ENCODE assay signal across 16 cellular contexts in the genomic region with DNA sequence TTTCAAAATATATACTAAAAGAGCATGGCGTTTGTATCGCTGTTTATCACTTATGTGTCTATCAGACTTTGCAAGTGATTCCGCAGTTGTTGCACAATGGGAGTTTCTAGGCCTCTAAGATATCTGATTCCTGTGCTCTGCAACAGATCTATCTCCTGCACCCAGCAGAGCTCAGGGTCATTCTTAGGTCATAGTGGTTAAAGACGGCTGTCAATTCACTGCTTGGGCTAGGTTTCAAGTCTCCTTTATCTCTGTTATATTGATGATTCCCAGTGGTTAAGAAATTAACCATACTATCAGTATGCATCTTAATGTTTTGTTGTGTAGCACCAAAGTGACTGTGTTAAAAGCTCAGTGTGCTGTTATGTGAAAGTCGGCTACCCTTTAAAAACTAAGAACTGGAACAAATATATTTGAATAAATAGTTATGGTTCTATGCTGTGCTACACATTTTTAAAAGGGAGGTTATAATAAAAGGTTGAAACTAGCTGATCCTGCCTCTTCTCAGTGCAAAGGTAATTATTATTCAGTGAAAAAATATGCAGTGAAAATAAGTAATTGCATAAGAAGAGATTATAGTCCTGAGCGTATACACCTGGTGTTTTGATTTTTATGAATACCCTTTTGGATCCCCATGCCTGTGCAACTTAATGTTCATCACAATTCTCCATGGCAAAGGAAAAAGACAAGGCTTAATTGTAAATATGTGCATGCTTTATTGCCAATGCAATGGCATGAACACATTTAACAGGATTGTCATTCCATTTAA. TPM values are rescaled to one million over a fixed set of nuclear protein-coding genes. Genes with fewer than 3 reads are reported as not detected.
A peak's percentile ranks its signal among the peaks of the same experiment; 100 is the strongest.
DNase-seq lines count a peak whose midpoint lies in the region; ATAC-seq, FAIRE-seq and TF ChIP-seq lines count a peak whose summit lies in the region.
"Had no signal": no experiment of that assay in that cellular context is flagged by ENCODE, and none has a peak within 500 bp of the region (broad histone marks: within the 10 kb centered on the region; RNA-seq: fewer than 3 reads in every experiment).

No MANE protein-coding gene starts in this region.

- BruUV-seq in Panc1 (replicated peaks; lab: Mats Ljungman, UMichigan), result no TSS peak

- CTCF ChIA-PET in Panc1 (lab: Charles Lee), result no interaction called here

- POLR2A ChIA-PET in Panc1 (lab: Charles Lee), result no interaction called here

- peak; percentile 49 for FAIRE-seq in G401.6 (lab: Jason Lieb, UNC)
- FAIRE-seq: GM12891 had no signal

- H3K4me3 ChIP-seq in Panc1 (ENCODE audit: low read depth in 2 of 2, low read length in 2 of 2) (no peak overlapping the region), choroid plexus epithelial cell (ENCODE audit: low read depth, low read length) (no peak overlapping the region)

- peak; percentile 66; the same call in 1 of the 2 replicates for ATAC-seq in Panc1
- no peak for ATAC-seq in GM19395 (IDR thresholded peaks at IDR 0.05; ENCODE audit: unreplicated experiment)
- ATAC-seq in GM21390 (IDR thresholded peaks at IDR 0.05; ENCODE audit: unreplicated experiment), result no peak
- ATAC-seq: stimulated activated memory B cell treated with anti-CD40 and anti-IgM and Interleukin-4, amounts not matched to agents 10 μg/mL and 1 μg/mL and 100 μg/mL, for 72 hours had no signal

- no peaks in the 10 kb centered on the region for H3K36me3 ChIP-seq in Panc1 (ENCODE audit: control insufficient read depth, insufficient read depth, low read length)

- TF ChIP-seq CTCF in Panc1 (IDR thresholded peaks at IDR 0.05) (no peak), choroid plexus epithelial cell (conservative IDR thresholded peaks at IDR 0.05; ENCODE audit: low read depth, low read length) (no peak)

- peaks cover 18% of the 10 kb centered on the region for H3K4me1 ChIP-seq in Panc1 (ENCODE audit: control insufficient read depth, insufficient read depth, low read length)

- no peaks in the 10 kb centered on the region for H3K27me3 ChIP-seq in Panc1 (ENCODE audit: control insufficient read depth, insufficient read depth, low read length)

- intact Hi-C loops in Panc1 (cut with micrococcal nuclease; ENCODE audit: unreplicated experiment), result no loop called here
- intact Hi-C loops in posterior vena cava (cut with DNase I), result no loop called here

- in situ Hi-C loops in Panc1 (cut with HindIII; ENCODE audit: low pct_unique_long_range_greater_than_20kb, low sequenced_read_pairs), result no loop called here

- DNase-seq in HuH-7 (ENCODE audit: low spot score) (peak; percentile 55), Panc1 (ENCODE audit: low read depth, low spot score) (no peak), choroid plexus epithelial cell (ENCODE audit: low read depth) (peak; percentile 4), anterior cingulate cortex (lab: John Stamatoyannopoulos, UW) (no peak), posterior vena cava (ENCODE audit: low spot score) (no peak)
- DNase-seq: activated effector memory CD4-positive, alpha-beta T cell treated with Interleukin-2 at 50 U/mL for 16 hours; amniotic stem cell; central memory CD4-positive, alpha-beta T cell; effector CD4-positive, alpha-beta T cell; islet precursor cell; NCI-H1694 had no signal

- no peak overlapping the region for H3K27ac ChIP-seq in Panc1 (ENCODE audit: low read length)

- no peaks in the 10 kb centered on the region for H3K9me3 ChIP-seq in Panc1 (ENCODE audit: control insufficient read depth, insufficient read depth, low read depth, low read length)

RNA-seq across cellular contexts. Expression of a gene that starts 24.0 kb away (rescaled TPM):
- total RNA-seq in Panc1 (2021; ENCODE audit: unreplicated experiment), result 8.8 TPM
- polyA plus RNA-seq in Panc1 (2012; ENCODE audit: insufficient read length), result 5.3 TPM
- under 1 TPM; 0.71 to 0.97 TPM for total RNA-seq in posterior vena cava

RNA-seq across cellular contexts. Expression of a gene that starts 30.7 kb away (rescaled TPM):
- total RNA-seq in Panc1 (2021; ENCODE audit: unreplicated experiment) (2.9 TPM), posterior vena cava (1 to 10 TPM; 1.3 to 2.0 TPM)
- polyA plus RNA-seq in Panc1 (2012; ENCODE audit: insufficient read length), result 0.84 TPM

RNA-seq across cellular contexts. Expression of a gene that starts 58.8 kb away (rescaled TPM):
- total RNA-seq in Panc1 (2021; ENCODE audit: unreplicated experiment) (0.39 TPM), posterior vena cava (1 to 10 TPM; 6.2 to 9.5 TPM)
- polyA plus RNA-seq in Panc1 (2012; ENCODE audit: insufficient read length), result 0.45 TPM

Comparison
In these comparisons a context has a peak if more than half of its experiments do, and no peak if none do; other contexts are left out.
1. DNase-seq: peak in HuH-7 (single experiment) and choroid plexus epithelial cell (single experiment); none in Panc1 (single experiment), anterior cingulate cortex (0 of 58) and posterior vena cava (single experiment).